In genomic region chr4:39043697-39044363, GRCh38 we compare ENCODE assay signal across 9 cellular contexts. TPM values are rescaled to one million over a fixed set of nuclear protein-coding genes. Genes with fewer than 3 reads are reported as not detected.
A peak's percentile ranks its signal among the peaks of the same experiment; 100 is the strongest.
DNase-seq lines count a peak whose midpoint lies in the region; ATAC-seq, FAIRE-seq and TF ChIP-seq lines count a peak whose summit lies in the region.
"Had no signal": no experiment of that assay in that cellular context is flagged by ENCODE, and none has a peak within 500 bp of the region (broad histone marks: within the 10 kb centered on the region; RNA-seq: fewer than 3 reads in every experiment).

No MANE protein-coding gene starts in this region.

- H3K27me3 Mint-ChIP-seq in activated T-cell treated with anti-CD3 and anti-CD28 coated beads, Interleukin-2, amount 50 U/mL, for 72 hours (ENCODE audit: low read depth), result no peaks in the 10 kb centered on the region
- H3K27me3 Mint-ChIP-seq in endodermal cell (ENCODE audit: insufficient read depth), result no peaks in the 10 kb centered on the region
- no peaks in the 10 kb centered on the region for H3K27me3 Mint-ChIP-seq in nephron progenitor cell (ENCODE audit: low read depth, poor library complexity)

- no peak for TF ChIP-seq CTCF in endodermal cell (conservative IDR thresholded peaks at IDR 0.05)
- no peak for TF ChIP-seq CTCF in nephron progenitor cell (IDR thresholded peaks at IDR 0.05)

- ATAC-seq in activated T-cell treated with anti-CD3 and anti-CD28 coated beads, Interleukin-2, amount 50 U/mL, for 72 hours (replicated peaks in 1 of 2), result peak in 1 of 2 donors; percentile 0
- ATAC-seq in GM21737 (IDR thresholded peaks at IDR 0.05; ENCODE audit: unreplicated experiment), result no peak

- H3K9me3 ChIP-seq in endodermal cell (ENCODE audit: control insufficient read depth, low read length) (no peaks in the 10 kb centered on the region), small intestine (ENCODE audit: control insufficient read depth, low read depth) (no peaks in the 10 kb centered on the region)

- peaks cover 6 to 7% of the 10 kb centered on the region in 2 donors for H3K36me3 Mint-ChIP-seq in activated T-cell treated with anti-CD3 and anti-CD28 coated beads, Interleukin-2, amount 50 U/mL, for 72 hours (ENCODE audit: insufficient read depth in 2 of 2)
- H3K36me3 Mint-ChIP-seq in endodermal cell (ENCODE audit: low read depth), result no peaks in the 10 kb centered on the region
- peaks cover 6% of the 10 kb centered on the region for H3K36me3 Mint-ChIP-seq in nephron progenitor cell (ENCODE audit: low read depth)

- no peak for FAIRE-seq in small intestine (lab: Jason Lieb, UNC)
- FAIRE-seq: islet of Langerhans had no signal

- peaks cover 52% of the 10 kb centered on the region for H3K4me1 Mint-ChIP-seq in activated T-cell treated with anti-CD3 and anti-CD28 coated beads, Interleukin-2, amount 50 U/mL, for 72 hours (ENCODE audit: low read depth)
- peaks cover 22% of the 10 kb centered on the region for H3K4me1 Mint-ChIP-seq in endodermal cell
- H3K4me1 Mint-ChIP-seq in nephron progenitor cell, result peaks cover 37% of the 10 kb centered on the region

- no peaks in the 10 kb centered on the region for H3K27me3 ChIP-seq in endodermal cell (ENCODE audit: control insufficient read depth, insufficient read depth, low read length, poor library complexity, severe bottlenecking)
- H3K27me3 ChIP-seq in small intestine (ENCODE audit: control insufficient read depth in 2 of 2, insufficient read depth in 2 of 2, low read length in 2 of 2), result no peaks in the 10 kb centered on the region

- DNase-seq in activated T-cell treated with anti-CD3 and anti-CD28 coated beads, Interleukin-2, amount 50 U/mL, for 72 hours, result peak in 1 of 2 donors; percentile 14
- no peak for DNase-seq in activated T-cell treated with anti-CD3 and anti-CD28 coated beads, Interleukin-2, amount 50 U/mL, for 1 hour
- DNase-seq in T follicular helper cell (ENCODE audit: low read depth) (peak; percentile 17), endodermal cell (no peak), nephron progenitor cell (no peak), NCI-H345 (lab: John Stamatoyannopoulos, UW) (no peak), small intestine (no peak)

- H3K4me1 ChIP-seq in endodermal cell (ENCODE audit: control insufficient read depth, insufficient read depth, low read length) (no peaks in the 10 kb centered on the region), small intestine (ENCODE audit: control insufficient read depth in 2 of 2, insufficient read depth in 1 of 2, low read depth in 1 of 2, low read length in 1 of 2) (peaks cover 0 to 2% of the 10 kb centered on the region in 2 donors)

- peak overlapping the region; percentile 54 for H3K9ac ChIP-seq in endodermal cell (ENCODE audit: extremely low read depth, low read length, poor library complexity, severe bottlenecking)

- 37 to 50% methylated on average over 4 to 9 of the region's 9 CpGs for WGBS in endodermal cell (ENCODE audit: insufficient coverage in 1 of 2, insufficient read length in 1 of 2), 2 experiments
- 11 to 12% (median 11%) methylated on average over 9 of the region's 9 CpGs for WGBS in small intestine, 3 donors

- H3K4me3 ChIP-seq in endodermal cell (ENCODE audit: low read length) (peak overlapping the region; percentile 93), small intestine (ENCODE audit: low read depth in 1 of 2, low read length in 2 of 2) (peak overlapping the region in 1 of 2 donors; percentile 95)

- H3K27ac ChIP-seq in endodermal cell (ENCODE audit: low read depth, low read length) (peak overlapping the region; percentile 50), small intestine (ENCODE audit: low read depth in 1 of 2, low read length in 1 of 2) (peak overlapping the region in 1 of 2 donors; percentile 42)

- H3K36me3 ChIP-seq in endodermal cell (ENCODE audit: control insufficient read depth, insufficient read depth, low read length) (no peaks in the 10 kb centered on the region), small intestine (ENCODE audit: control insufficient read depth in 2 of 2, insufficient read depth in 2 of 2, low read length in 2 of 2) (no peaks in the 10 kb centered on the region)

- peak overlapping the region; percentile 71 to 87 for H3K4me3 Mint-ChIP-seq in activated T-cell treated with anti-CD3 and anti-CD28 coated beads, Interleukin-2, amount 50 U/mL, for 72 hours
- H3K4me3 Mint-ChIP-seq in endodermal cell, result peak overlapping the region; percentile 83
- peak overlapping the region; percentile 89 for H3K4me3 Mint-ChIP-seq in nephron progenitor cell

- no peaks in the 10 kb centered on the region for H3K9me3 Mint-ChIP-seq in activated T-cell treated with anti-CD3 and anti-CD28 coated beads, Interleukin-2, amount 50 U/mL, for 72 hours
- H3K9me3 Mint-ChIP-seq in endodermal cell (no peaks in the 10 kb centered on the region), nephron progenitor cell (no peaks in the 10 kb centered on the region)

- H3K27ac Mint-ChIP-seq in activated T-cell treated with anti-CD3 and anti-CD28 coated beads, Interleukin-2, amount 50 U/mL, for 72 hours, result peak overlapping the region; percentile 92
- H3K27ac Mint-ChIP-seq in endodermal cell (peak overlapping the region; percentile 95), nephron progenitor cell (peak overlapping the region; percentile 52)

RNA-seq across cellular contexts. Expression of gene TMEM156, which starts 11.6 kb away (rescaled TPM):
- total RNA-seq in activated T-cell treated with anti-CD3 and anti-CD28 coated beads, Interleukin-2, amount 50 U/mL, for 72 hours, result 10 to 100 TPM; 37.2 to 56.8 TPM
- total RNA-seq in endodermal cell, result not detected
- not detected for polyA plus RNA-seq in endodermal cell (2013, experiment 1 of 2)
- polyA plus RNA-seq in endodermal cell (2013, experiment 2 of 2), result not detected
- 1 to 10 TPM in 2 of 3 donors, not detected in 1; 1.4 to 2.2 TPM for polyA plus RNA-seq in small intestine

RNA-seq across cellular contexts. Expression of gene KLHL5, which starts 18.2 kb away (rescaled TPM):
- 10 to 100 TPM; 31.7 to 42.5 TPM for total RNA-seq in activated T-cell treated with anti-CD3 and anti-CD28 coated beads, Interleukin-2, amount 50 U/mL, for 72 hours
- total RNA-seq in endodermal cell, result 10 to 100 TPM; 25.1 to 41.1 TPM
- 29.5 TPM for polyA plus RNA-seq in endodermal cell (2013, experiment 1 of 2)
- polyA plus RNA-seq in endodermal cell (2013, experiment 2 of 2), result 28.6 TPM
- polyA plus RNA-seq in small intestine, result 10 to 100 TPM in 1 of 3 donors, 1 to 10 TPM in 2; 4.5 to 10.8 (median 7.8) TPM

Comparison
In these comparisons a context has a peak if more than half of its experiments do, and no peak if none do; other contexts are left out.
1. RNA of gene TMEM156, which starts 11.6 kb away (total RNA-seq): 37.2 to 56.8 TPM in activated T-cell treated with anti-CD3 and anti-CD28 coated beads, Interleukin-2, amount 50 U/mL, for 72 hours; not detected in endodermal cell; every median in the first group is over 10 times any median in the second.
2. Peak in every context shown above with its lines, with median percentiles within 50 percentile points of each other: H3K27ac Mint-ChIP-seq and H3K4me3 Mint-ChIP-seq.